8 cellular contexts compared by ENCODE assay signal in genomic region chr7:37495574-37496184, GRCh38. TPM values are rescaled to one million over a fixed set of nuclear protein-coding genes. Genes with fewer than 3 reads are reported as not detected.
DNase-seq lines count a peak whose midpoint lies in the region; ATAC-seq, FAIRE-seq and TF ChIP-seq lines count a peak whose summit lies in the region.

No MANE protein-coding gene starts in this region.

- no peak for TF ChIP-seq POLR2A in sigmoid colon (IDR thresholded peaks at IDR 0.05)

- intact Hi-C loops in sigmoid colon (cut with DNase I) = no loop called here

- DNase-seq in AG20443 (ENCODE audit: low spot score) (peak; percentile 30), GM19239 (ENCODE audit: insufficient read length, low spot score) (peak; percentile 10), RPMI7951 (ENCODE audit: low read depth) (peak; percentile 5), fibroblast of pulmonary artery (ENCODE audit: low read depth) (peak; percentile 56), sigmoid colon (no peak), NCI-H510A treated with DMSO at 0.1 percent for 48 hours (lab: John Stamatoyannopoulos, UW) (no peak), NK-92 (lab: John Stamatoyannopoulos, UW; ENCODE audit: unreplicated experiment) (no peak)

- no peaks in the 10 kb centered on the region for H3K9me3 ChIP-seq in sigmoid colon

- H3K4me3 ChIP-seq in fibroblast of pulmonary artery (replicated peaks; ENCODE audit: low read depth, low read length) (no peak overlapping the region), sigmoid colon (no peak overlapping the region)

- H3K27ac ChIP-seq in sigmoid colon = no peak overlapping the region

- WGBS in sigmoid colon, 2 donors = 54 to 62% methylated on average over 4 of the region's 4 CpGs

- ATAC-seq in HG02840 (IDR thresholded peaks at IDR 0.05; ENCODE audit: low FRiP score, unreplicated experiment) = no peak

- TF ChIP-seq EP300 in sigmoid colon (IDR thresholded peaks at IDR 0.05) = no peak

- TF ChIP-seq CTCF in fibroblast of pulmonary artery (IDR thresholded peaks at IDR 0.05; ENCODE audit: low read length, missing control alignments) (peak; percentile 69), sigmoid colon (IDR thresholded peaks at IDR 0.05) (peak in 3 of 4 experiments; percentile 35 to 60 (median 50))

- no peaks in the 10 kb centered on the region for H3K36me3 ChIP-seq in sigmoid colon

- peak; percentile 92 for FAIRE-seq in GM19239 (lab: Jason Lieb, UNC)

- no peaks in the 10 kb centered on the region for H3K4me1 ChIP-seq in sigmoid colon

- no peaks in the 10 kb centered on the region for H3K27me3 ChIP-seq in sigmoid colon

RNA-seq across cellular contexts. Expression of gene ELMO1, which starts 47.0 kb away (rescaled TPM):
- total RNA-seq in RPMI7951 (2014; rRNA removed; shearing (Covaris generic)) = 0.29 and 0.36 TPM in 2 replicates
- 10 to 100 TPM; 33.9 to 63.1 (median 41.5) TPM for total RNA-seq in sigmoid colon
- 10 to 100 TPM in 1 of 3 donors, 1 to 10 TPM in 2; 2.3 to 13.6 (median 2.4) TPM for polyA plus RNA-seq in sigmoid colon

Comparison
In these comparisons a context has a peak if more than half of its experiments do, and no peak if none do; other contexts are left out.
1. DNase-seq: peak in AG20443 (single experiment), GM19239 (single experiment), RPMI7951 (single experiment) and fibroblast of pulmonary artery (single experiment); none in sigmoid colon (single experiment), NCI-H510A treated with DMSO at 0.1 percent for 48 hours (single experiment) and NK-92 (single experiment).
2. RNA of gene ELMO1, which starts 47.0 kb away (total RNA-seq): 33.9 to 63.1 TPM in sigmoid colon; 0.29 to 0.36 TPM in RPMI7951; every median in the first group is over 10 times any median in the second.